Comparison of ENCODE assay signal across 1 cellular context in the genomic region with DNA sequence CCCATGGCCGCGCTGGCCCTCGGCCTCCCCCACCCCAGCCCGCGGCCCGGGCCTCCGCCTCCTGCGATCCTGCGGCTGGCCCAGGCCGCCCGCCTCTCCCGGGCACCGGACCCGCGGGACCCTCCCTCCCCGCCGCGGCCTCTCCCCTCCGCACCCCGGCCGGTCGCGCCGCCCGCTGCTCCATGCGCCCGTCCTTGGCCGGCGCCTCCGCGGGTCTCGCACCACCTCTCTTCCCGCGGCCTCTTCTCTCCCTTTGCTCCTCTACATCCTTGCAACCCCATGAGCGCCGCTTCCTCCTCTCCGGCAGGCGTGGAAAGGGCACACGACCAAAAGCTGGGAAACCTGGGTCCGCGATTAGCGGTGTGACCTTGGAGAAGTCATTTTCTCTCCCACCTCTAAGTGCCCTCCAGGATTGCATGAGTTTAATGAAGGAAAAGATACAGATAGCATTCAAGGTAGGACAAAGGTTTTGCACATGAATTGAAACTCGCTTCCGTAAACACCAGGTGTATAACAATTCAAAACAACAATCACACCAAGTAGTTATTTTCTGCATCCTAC.
TF ChIP-seq lines count a peak whose summit lies in the region.

No MANE protein-coding gene starts in this region.

TF ChIP-seq in HepG2, 621 proteins besides CTCF, POLR2A, EP300 and RAD21 (continued from another document and continues in another):
- no peak for TF ChIP-seq MYPOP (CRISPR knock-in tag; IDR thresholded peaks at IDR 0.05)
- no peak for TF ChIP-seq KAT7 (CRISPR knock-in tag; IDR thresholded peaks at IDR 0.05; ENCODE audit: borderline replicate concordance)
- TF ChIP-seq MYC (CRISPR knock-in tag; IDR thresholded peaks at IDR 0.05; ENCODE audit: borderline replicate concordance): peak; percentile 14; the same call in 1 of the 2 replicates
- TF ChIP-seq, protein P1, sequence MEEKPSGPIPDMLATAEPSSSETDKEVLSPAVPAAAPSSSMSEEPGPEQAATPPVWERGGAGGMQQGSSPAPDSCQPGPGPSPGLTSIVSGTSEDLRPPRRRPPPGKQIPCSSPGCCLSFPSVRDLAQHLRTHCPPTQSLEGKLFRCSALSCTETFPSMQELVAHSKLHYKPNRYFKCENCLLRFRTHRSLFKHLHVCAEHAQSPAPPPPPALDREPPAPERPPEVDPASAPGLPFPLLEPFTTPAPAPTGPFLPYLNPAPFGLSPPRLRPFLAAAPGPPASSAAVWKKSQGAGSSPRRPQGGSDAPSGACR (CRISPR knock-in tag; IDR thresholded peaks at IDR 0.05): no peak
- no peak for TF ChIP-seq ZNF12 (CRISPR knock-in tag; IDR thresholded peaks at IDR 0.05)
- TF ChIP-seq MZF1 (CRISPR knock-in tag; IDR thresholded peaks at IDR 0.05; ENCODE audit: borderline replicate concordance): no peak
- TF ChIP-seq TBL1XR1 (IDR thresholded peaks at IDR 0.05; ENCODE audit: borderline replicate concordance, low read length, partially characterized antibody): no peak
- TF ChIP-seq ZNF616 (CRISPR knock-in tag; IDR thresholded peaks at IDR 0.05; ENCODE audit: low read depth): no peak
- TF ChIP-seq CBX2 (IDR thresholded peaks at IDR 0.05; ENCODE audit: low read depth, low read length): no peak
- TF ChIP-seq CBX2 (CRISPR knock-in tag; IDR thresholded peaks at IDR 0.05; ENCODE audit: low read depth): no peak
- TF ChIP-seq, protein P2, sequence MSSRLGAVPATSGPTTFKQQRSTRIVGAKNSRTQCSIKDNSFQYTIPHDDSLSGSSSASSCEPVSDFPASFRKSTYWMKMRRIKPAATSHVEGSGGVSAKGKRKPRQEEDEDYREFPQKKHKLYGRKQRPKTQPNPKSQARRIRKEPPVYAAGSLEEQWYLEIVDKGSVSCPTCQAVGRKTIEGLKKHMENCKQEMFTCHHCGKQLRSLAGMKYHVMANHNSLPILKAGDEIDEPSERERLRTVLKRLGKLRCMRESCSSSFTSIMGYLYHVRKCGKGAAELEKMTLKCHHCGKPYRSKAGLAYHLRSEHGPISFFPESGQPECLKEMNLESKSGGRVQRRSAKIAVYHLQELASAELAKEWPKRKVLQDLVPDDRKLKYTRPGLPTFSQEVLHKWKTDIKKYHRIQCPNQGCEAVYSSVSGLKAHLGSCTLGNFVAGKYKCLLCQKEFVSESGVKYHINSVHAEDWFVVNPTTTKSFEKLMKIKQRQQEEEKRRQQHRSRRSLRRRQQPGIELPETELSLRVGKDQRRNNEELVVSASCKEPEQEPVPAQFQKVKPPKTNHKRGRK (CRISPR knock-in tag; IDR thresholded peaks at IDR 0.05): no peak
- no peak for TF ChIP-seq SETDB1 (CRISPR knock-in tag; IDR thresholded peaks at IDR 0.05; ENCODE audit: borderline replicate concordance)
- TF ChIP-seq DMAP1 (CRISPR knock-in tag; IDR thresholded peaks at IDR 0.05): peak; percentile 38; the same call in 1 of the 2 replicates
- TF ChIP-seq ZNF569 (CRISPR knock-in tag; IDR thresholded peaks at IDR 0.05; ENCODE audit: borderline replicate concordance): no peak
- TF ChIP-seq NFATC3 (CRISPR knock-in tag; IDR thresholded peaks at IDR 0.05): no peak
- TF ChIP-seq GRHL1 (CRISPR knock-in tag; conservative IDR thresholded peaks at IDR 0.05): no peak
- no peak for TF ChIP-seq PRDM10 (CRISPR knock-in tag; IDR thresholded peaks at IDR 0.05; ENCODE audit: low read depth)
- peak; percentile 98 for TF ChIP-seq ZMYM3 (CRISPR knock-in tag; IDR thresholded peaks at IDR 0.05)
- TF ChIP-seq, protein P3, sequence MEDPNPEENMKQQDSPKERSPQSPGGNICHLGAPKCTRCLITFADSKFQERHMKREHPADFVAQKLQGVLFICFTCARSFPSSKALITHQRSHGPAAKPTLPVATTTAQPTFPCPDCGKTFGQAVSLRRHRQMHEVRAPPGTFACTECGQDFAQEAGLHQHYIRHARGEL (CRISPR knock-in tag; IDR thresholded peaks at IDR 0.05): no peak
- no peak for TF ChIP-seq ZNF674 (CRISPR knock-in tag; IDR thresholded peaks at IDR 0.05; ENCODE audit: low read depth)
- no peak for TF ChIP-seq JUN (CRISPR knock-in tag; IDR thresholded peaks at IDR 0.05)
- TF ChIP-seq, protein P4, sequence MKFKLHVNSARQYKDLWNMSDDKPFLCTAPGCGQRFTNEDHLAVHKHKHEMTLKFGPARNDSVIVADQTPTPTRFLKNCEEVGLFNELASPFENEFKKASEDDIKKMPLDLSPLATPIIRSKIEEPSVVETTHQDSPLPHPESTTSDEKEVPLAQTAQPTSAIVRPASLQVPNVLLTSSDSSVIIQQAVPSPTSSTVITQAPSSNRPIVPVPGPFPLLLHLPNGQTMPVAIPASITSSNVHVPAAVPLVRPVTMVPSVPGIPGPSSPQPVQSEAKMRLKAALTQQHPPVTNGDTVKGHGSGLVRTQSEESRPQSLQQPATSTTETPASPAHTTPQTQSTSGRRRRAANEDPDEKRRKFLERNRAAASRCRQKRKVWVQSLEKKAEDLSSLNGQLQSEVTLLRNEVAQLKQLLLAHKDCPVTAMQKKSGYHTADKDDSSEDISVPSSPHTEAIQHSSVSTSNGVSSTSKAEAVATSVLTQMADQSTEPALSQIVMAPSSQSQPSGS (CRISPR knock-in tag; IDR thresholded peaks at IDR 0.05): no peak
- TF ChIP-seq, protein P5, sequence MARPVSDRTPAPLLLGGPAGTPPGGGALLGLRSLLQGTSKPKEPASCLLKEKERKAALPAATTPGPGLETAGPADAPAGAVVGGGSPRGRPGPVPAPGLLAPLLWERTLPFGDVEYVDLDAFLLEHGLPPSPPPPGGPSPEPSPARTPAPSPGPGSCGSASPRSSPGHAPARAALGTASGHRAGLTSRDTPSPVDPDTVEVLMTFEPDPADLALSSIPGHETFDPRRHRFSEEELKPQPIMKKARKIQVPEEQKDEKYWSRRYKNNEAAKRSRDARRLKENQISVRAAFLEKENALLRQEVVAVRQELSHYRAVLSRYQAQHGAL (CRISPR knock-in tag; IDR thresholded peaks at IDR 0.05; ENCODE audit: not compliant biosample characterization): no peak
- TF ChIP-seq ZNF251 (CRISPR knock-in tag; IDR thresholded peaks at IDR 0.05): no peak
- TF ChIP-seq, protein P6, sequence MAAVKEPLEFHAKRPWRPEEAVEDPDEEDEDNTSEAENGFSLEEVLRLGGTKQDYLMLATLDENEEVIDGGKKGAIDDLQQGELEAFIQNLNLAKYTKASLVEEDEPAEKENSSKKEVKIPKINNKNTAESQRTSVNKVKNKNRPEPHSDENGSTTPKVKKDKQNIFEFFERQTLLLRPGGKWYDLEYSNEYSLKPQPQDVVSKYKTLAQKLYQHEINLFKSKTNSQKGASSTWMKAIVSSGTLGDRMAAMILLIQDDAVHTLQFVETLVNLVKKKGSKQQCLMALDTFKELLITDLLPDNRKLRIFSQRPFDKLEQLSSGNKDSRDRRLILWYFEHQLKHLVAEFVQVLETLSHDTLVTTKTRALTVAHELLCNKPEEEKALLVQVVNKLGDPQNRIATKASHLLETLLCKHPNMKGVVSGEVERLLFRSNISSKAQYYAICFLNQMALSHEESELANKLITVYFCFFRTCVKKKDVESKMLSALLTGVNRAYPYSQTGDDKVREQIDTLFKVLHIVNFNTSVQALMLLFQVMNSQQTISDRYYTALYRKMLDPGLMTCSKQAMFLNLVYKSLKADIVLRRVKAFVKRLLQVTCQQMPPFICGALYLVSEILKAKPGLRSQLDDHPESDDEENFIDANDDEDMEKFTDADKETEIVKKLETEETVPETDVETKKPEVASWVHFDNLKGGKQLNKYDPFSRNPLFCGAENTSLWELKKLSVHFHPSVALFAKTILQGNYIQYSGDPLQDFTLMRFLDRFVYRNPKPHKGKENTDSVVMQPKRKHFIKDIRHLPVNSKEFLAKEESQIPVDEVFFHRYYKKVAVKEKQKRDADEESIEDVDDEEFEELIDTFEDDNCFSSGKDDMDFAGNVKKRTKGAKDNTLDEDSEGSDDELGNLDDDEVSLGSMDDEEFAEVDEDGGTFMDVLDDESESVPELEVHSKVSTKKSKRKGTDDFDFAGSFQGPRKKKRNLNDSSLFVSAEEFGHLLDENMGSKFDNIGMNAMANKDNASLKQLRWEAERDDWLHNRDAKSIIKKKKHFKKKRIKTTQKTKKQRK (IDR thresholded peaks at IDR 0.05; ENCODE audit: low read length): no peak
- TF ChIP-seq, protein P7, sequence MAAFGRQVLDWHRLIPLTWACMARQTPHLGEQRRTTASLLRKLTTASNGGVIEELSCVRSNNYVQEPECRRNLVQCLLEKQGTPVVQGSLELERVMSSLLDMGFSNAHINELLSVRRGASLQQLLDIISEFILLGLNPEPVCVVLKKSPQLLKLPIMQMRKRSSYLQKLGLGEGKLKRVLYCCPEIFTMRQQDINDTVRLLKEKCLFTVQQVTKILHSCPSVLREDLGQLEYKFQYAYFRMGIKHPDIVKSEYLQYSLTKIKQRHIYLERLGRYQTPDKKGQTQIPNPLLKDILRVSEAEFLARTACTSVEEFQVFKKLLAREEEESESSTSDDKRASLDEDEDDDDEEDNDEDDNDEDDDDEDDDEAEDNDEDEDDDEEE (CRISPR knock-in tag; IDR thresholded peaks at IDR 0.05): no peak
- TF ChIP-seq ZZZ3 (CRISPR knock-in tag; IDR thresholded peaks at IDR 0.05; ENCODE audit: borderline replicate concordance): no peak
- no peak for TF ChIP-seq XBP1 (CRISPR knock-in tag; IDR thresholded peaks at IDR 0.05)
- TF ChIP-seq SNAPC5 (CRISPR knock-in tag; IDR thresholded peaks at IDR 0.05; ENCODE audit: borderline replicate concordance): no peak
- TF ChIP-seq CENPX (CRISPR knock-in tag; IDR thresholded peaks at IDR 0.05): no peak
- TF ChIP-seq ZNF430 (CRISPR knock-in tag; IDR thresholded peaks at IDR 0.05): no peak
- no peak for TF ChIP-seq ZBTB3 (CRISPR knock-in tag; IDR thresholded peaks at IDR 0.05; ENCODE audit: borderline replicate concordance, low read depth)
- no peak for TF ChIP-seq MAZ (IDR thresholded peaks at IDR 0.05; ENCODE audit: borderline replicate concordance, low read depth, low read length)
- 0 out of 2 replicates have a peak, but pooled peaks have one; percentile 23 for TF ChIP-seq MAZ (CRISPR knock-in tag; IDR thresholded peaks at IDR 0.05; ENCODE audit: low read depth)
- TF ChIP-seq PAXIP1 (CRISPR knock-in tag; conservative IDR thresholded peaks at IDR 0.05): no peak
